ENCODE assay signal across 18 cellular contexts in the genomic region with DNA sequence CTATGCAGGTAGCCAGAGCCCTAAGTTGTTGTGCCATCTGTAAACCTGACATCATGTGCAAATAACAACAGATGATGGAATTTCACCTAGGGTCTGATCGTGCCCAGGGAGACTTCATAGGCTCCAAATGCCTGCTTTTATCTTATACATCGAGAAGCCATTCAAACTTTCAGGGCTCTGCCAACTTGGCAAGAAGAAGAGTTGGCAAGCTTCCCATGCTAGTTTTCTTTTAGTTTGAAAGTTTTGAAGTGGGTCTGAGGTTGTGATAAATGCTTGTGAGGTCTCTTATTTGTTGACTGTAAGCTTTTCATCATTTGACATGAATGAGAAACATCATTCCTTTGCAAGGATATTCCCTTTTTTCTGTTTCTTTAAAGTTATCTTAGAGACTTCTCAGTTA.
A peak's percentile ranks its signal among the peaks of the same experiment; 100 is the strongest.
DNase-seq lines count a peak whose midpoint lies in the region; FAIRE-seq and TF ChIP-seq lines count a peak whose summit lies in the region.
"Had no signal": no experiment of that assay in that cellular context is flagged by ENCODE, and none has a peak within 500 bp of the region (broad histone marks: within the 10 kb centered on the region; RNA-seq: fewer than 3 reads in every experiment).

No MANE protein-coding gene starts in this region.

- peak overlapping the region; percentile 48 for H2AFZ ChIP-seq in endothelial cell of umbilical vein (ENCODE audit: low read depth, low read length)
- H2AFZ ChIP-seq in OCI-LY7 (ENCODE audit: low read length): no peak overlapping the region

- H3K9me3 ChIP-seq in endothelial cell of umbilical vein (replicated peaks; ENCODE audit: control insufficient read depth, insufficient read depth, low read length): no peaks in the 10 kb centered on the region
- no peaks in the 10 kb centered on the region for H3K9me3 ChIP-seq in OCI-LY7 (ENCODE audit: low read length)
- H3K9me3 ChIP-seq: HAP-1 had no signal

- intact Hi-C loops in endothelial cell of umbilical vein (cut with micrococcal nuclease) (no loop called here), OCI-LY7 (cut with micrococcal nuclease; ENCODE audit: unreplicated experiment) (no loop called here)

- no peaks in the 10 kb centered on the region for H4K20me1 ChIP-seq in endothelial cell of umbilical vein (replicated peaks; ENCODE audit: control insufficient read depth, extremely low read depth, insufficient read depth, low read length)
- H4K20me1 ChIP-seq in OCI-LY7 (ENCODE audit: insufficient read depth, low read length): no peaks in the 10 kb centered on the region

- FAIRE-seq in endothelial cell of umbilical vein (lab: Jason Lieb, UNC): no peak

- no peaks in the 10 kb centered on the region for H3K79me2 ChIP-seq in endothelial cell of umbilical vein (ENCODE audit: control insufficient read depth, insufficient read depth, low read length)
- H3K79me2 ChIP-seq in OCI-LY7 (ENCODE audit: insufficient read depth, low read depth, low read length): no peaks in the 10 kb centered on the region

- H3K4me3 ChIP-seq in endothelial cell of umbilical vein (replicated peaks in 1 of 3; ENCODE audit: insufficient read depth in 1 of 3, low read depth in 1 of 3, low read length in 3 of 3) (no peak overlapping the region), foreskin fibroblast (ENCODE audit: low read depth in 1 of 2, low read length in 2 of 2) (no peak overlapping the region), OCI-LY7 (ENCODE audit: low read depth, low read length, poor library complexity, severe bottlenecking) (no peak overlapping the region)
- H3K4me3 ChIP-seq: HAP-1 had no signal

- DNase-seq in NCI-H2196 (lab: John Stamatoyannopoulos, UW; ENCODE audit: unreplicated experiment) (peak; percentile 24), NCI-H2196 treated with DMSO at 0.1 percent for 48 hours (lab: John Stamatoyannopoulos, UW; ENCODE audit: unreplicated experiment) (no peak), NCI-H69 (lab: John Stamatoyannopoulos, UW) (peak; percentile 16), endothelial cell of umbilical vein (ENCODE audit: low read depth, low spot score) (peak; percentile 39), islet precursor cell (no peak), foreskin fibroblast (no peak), OCI-LY7 (ENCODE audit: low spot score) (no peak)
- DNase-seq: Caco-2; CD4-positive, alpha-beta T cell; GF-D8; NCI-H1048; NCI-H2081; NCI-H226; NCI-H748 treated with DMSO at 0.1 percent for 48 hours; NK-92 treated with Interleukin-12 subunit alpha and Interleukin-12 subunit beta, amount 100 ng/mL, for 24 hours; SHP77 treated with DMSO at 0.1 percent for 48 hours had no signal

- H3K4me2 ChIP-seq in endothelial cell of umbilical vein (ENCODE audit: insufficient read depth, low read length) (no peak overlapping the region), OCI-LY7 (ENCODE audit: low read length) (no peak overlapping the region)
- H3K4me2 ChIP-seq: KMS-11 had no signal

- H3K27me3 ChIP-seq in endothelial cell of umbilical vein (ENCODE audit: control insufficient read depth in 2 of 2, insufficient read depth in 2 of 2, low read length in 2 of 2): peaks cover 0 to 4% of the 10 kb centered on the region in 2 experiments

- TF ChIP-seq POLR2A in endothelial cell of umbilical vein (IDR thresholded peaks at IDR 0.05; ENCODE audit: low read depth, low read length): no peak

- no peaks in the 10 kb centered on the region for H3K36me3 ChIP-seq in endothelial cell of umbilical vein (ENCODE audit: control insufficient read depth in 2 of 2, extremely low read depth in 1 of 2, insufficient read depth in 2 of 2, low read length in 2 of 2)
- no peaks in the 10 kb centered on the region for H3K36me3 ChIP-seq in OCI-LY7 (ENCODE audit: insufficient read depth, low read length)
- H3K36me3 ChIP-seq: HAP-1 had no signal

- dilution Hi-C loops in endothelial cell of umbilical vein (cut with MboI; ENCODE audit: extremely low pct_ligation_motif_present, low sequenced_read_pairs): no loop called here

- CTCF ChIA-PET in endothelial cell of umbilical vein (lab: Charles Lee) (interaction anchor here (1.3 to 1.7 kb wide), 3 partner anchors 9 to 16 kb away, joined by 5 to 7 read pairs (median 6); no protein-coding TSS in a partner anchor), OCI-LY7 (lab: Charles Lee; ENCODE audit: unreplicated experiment) (no interaction called here)

- TF ChIP-seq CTCF in endothelial cell of umbilical vein (IDR thresholded peaks at IDR 0.05; ENCODE audit: extremely low read depth in 1 of 2, insufficient read depth in 1 of 2, low read depth in 1 of 2, low read length in 2 of 2) (no peak), foreskin fibroblast (IDR thresholded peaks at IDR 0.05; ENCODE audit: low read depth, low read length) (no peak), OCI-LY7 (conservative IDR thresholded peaks at IDR 0.05; ENCODE audit: low read length) (no peak)

- POLR2A ChIA-PET in endothelial cell of umbilical vein (lab: Charles Lee) (no interaction called here), OCI-LY7 (lab: Charles Lee) (interaction anchor here (0.6 kb wide), 1 partner anchor 163 kb away, joined by 6 read pairs; no protein-coding TSS in a partner anchor)

- BruUV-seq in endothelial cell of umbilical vein (replicated peaks; lab: Mats Ljungman, UMichigan): no TSS peak
- BruUV-seq in OCI-LY7 (replicated peaks; lab: Mats Ljungman, UMichigan): no TSS peak

- H3K9ac ChIP-seq in endothelial cell of umbilical vein (replicated peaks; ENCODE audit: extremely low read depth, insufficient read depth, low read length): no peak overlapping the region
- H3K9ac ChIP-seq: KMS-11 had no signal

- H3K4me1 ChIP-seq in endothelial cell of umbilical vein (ENCODE audit: control insufficient read depth, extremely low read depth, insufficient read depth, low read length): peaks cover 5% of the 10 kb centered on the region
- no peaks in the 10 kb centered on the region for H3K4me1 ChIP-seq in OCI-LY7 (ENCODE audit: insufficient read depth, low read length, poor library complexity, severe bottlenecking)
- H3K4me1 ChIP-seq: HAP-1 had no signal

- H3K27ac ChIP-seq in endothelial cell of umbilical vein (ENCODE audit: insufficient read depth, low read depth, low read length) (no peak overlapping the region), OCI-LY7 (ENCODE audit: low read depth, low read length, poor library complexity, severe bottlenecking) (no peak overlapping the region)
- H3K27ac ChIP-seq: KMS-11 had no signal

- no peaks in the 10 kb centered on the region for H3K9me2 ChIP-seq in OCI-LY7 (ENCODE audit: insufficient read depth, low read length)

- H3K9me1 ChIP-seq in endothelial cell of umbilical vein (replicated peaks; ENCODE audit: control insufficient read depth, extremely low read depth, insufficient read depth, low read length): no peaks in the 10 kb centered on the region

TF ChIP-seq in endothelial cell of umbilical vein, 7 proteins besides CTCF, POLR2A, EP300 and RAD21:
- TF ChIP-seq EZH2 (IDR thresholded peaks at IDR 0.05; ENCODE audit: borderline replicate concordance, low read depth, low read length, severe bottlenecking) (no peak), FOS (IDR thresholded peaks at IDR 0.05; ENCODE audit: borderline replicate concordance, insufficient read depth, low read length) (no peak), JUN (IDR thresholded peaks at IDR 0.05; ENCODE audit: borderline replicate concordance, insufficient read depth, insufficient read length, low read depth) (no peak), POLR2AphosphoS5 (IDR thresholded peaks at IDR 0.05; ENCODE audit: insufficient read depth, low read depth, low read length) (no peak), GATA2 (IDR thresholded peaks at IDR 0.05; ENCODE audit: insufficient read depth, insufficient read length, low read depth, low read length) (no peak)
- TF ChIP-seq, protein P1, sequence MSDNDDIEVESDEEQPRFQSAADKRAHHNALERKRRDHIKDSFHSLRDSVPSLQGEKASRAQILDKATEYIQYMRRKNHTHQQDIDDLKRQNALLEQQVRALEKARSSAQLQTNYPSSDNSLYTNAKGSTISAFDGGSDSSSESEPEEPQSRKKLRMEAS (IDR thresholded peaks at IDR 0.05; ENCODE audit: insufficient read depth, insufficient read length): no peak
TF ChIP-seq in endothelial cell of umbilical vein: peak in this region for 0.

Comparison
In these comparisons a context has a peak if more than half of its experiments do, and no peak if none do; other contexts are left out.
1. DNase-seq: peak in NCI-H2196 (single experiment), NCI-H69 (single experiment) and endothelial cell of umbilical vein (single experiment); none in NCI-H2196 treated with DMSO at 0.1 percent for 48 hours (single experiment), islet precursor cell (single experiment), foreskin fibroblast (0 of 2) and OCI-LY7 (single experiment).